In the genomic region with DNA sequence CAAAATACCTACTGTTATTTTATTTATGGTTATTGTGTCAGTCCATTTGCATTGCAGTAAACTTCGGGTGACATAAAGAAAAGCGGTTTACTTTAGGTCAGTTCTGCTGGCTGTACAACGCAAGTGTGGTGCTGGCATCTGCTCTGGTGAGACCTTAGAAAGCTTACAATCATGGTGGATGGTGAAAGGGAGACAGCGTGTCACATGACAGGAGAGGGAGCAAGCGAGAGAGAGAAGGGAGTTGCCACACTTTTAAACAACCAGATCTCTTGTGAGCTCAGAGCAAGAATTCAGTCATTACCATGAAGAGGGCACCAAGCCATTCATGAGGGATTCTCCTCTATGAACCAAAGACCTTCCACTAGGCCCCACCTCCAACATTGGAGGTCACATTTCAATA, we compare ENCODE assay signal across 29 cellular contexts.
"Had no signal": no experiment of that assay in that cellular context is flagged by ENCODE, and none has a peak within 500 bp of the region (broad histone marks: within the 10 kb centered on the region; RNA-seq: fewer than 3 reads in every experiment).

No MANE protein-coding gene starts in this region.

- H3K27me3 ChIP-seq: ovary, sigmoid colon, thyroid gland had no signal

- H3K4me3 Mint-ChIP-seq: effector memory CD8-positive, alpha-beta T cell; mesothelial cell of epicardium; natural killer cell treated with Interleukin-12 subunit alpha and Interleukin-12 subunit beta and Interleukin-15 and Interleukin-18, amount 100 ng/mL, for 72 hours; stimulated activated effector memory CD8-positive, alpha-beta T cell treated with anti-CD3 and anti-CD28 coated beads, Interleukin-12 subunit alpha, Interleukin-12 subunit beta, amount 100 ng/mL, for 72 hours had no signal

- H3K36me3 ChIP-seq: esophagus squamous epithelium, left lung, ovary, sigmoid colon, stomach, thyroid gland had no signal

- DNase-seq: dermis blood vessel endothelial cell; effector memory CD8-positive, alpha-beta T cell; erythroblast; esophagus squamous epithelium; foreskin melanocyte; glutamatergic neuron; hypothalamus; left lung; mesenchymal stem cell; mucosa of descending colon; naive B cell; occipital lobe; ovary; posterior cingulate gyrus; psoas muscle; right cardiac atrium; sigmoid colon; stimulated activated CD4-positive, alpha-beta T cell treated with anti-CD3 and anti-CD28 coated beads, Interleukin-2, amount 100 ng/mL, for 24 hours; stimulated activated CD4-positive, alpha-beta T cell treated with anti-CD3 and anti-CD28 coated beads, Interleukin-4, amount 100 ng/mL, for 24 hours; stimulated activated naive CD4-positive, alpha-beta T cell treated with Interleukin-2 at 50 U/mL for 16 hours; stomach; thyroid gland; trophoblast cell had no signal

- H3K27ac ChIP-seq: coronary artery, esophagus squamous epithelium, left lung, ovary, psoas muscle, sigmoid colon, stomach, thyroid gland had no signal

- H3K27ac Mint-ChIP-seq: effector memory CD8-positive, alpha-beta T cell; mesothelial cell of epicardium; naive B cell; natural killer cell treated with Interleukin-12 subunit alpha and Interleukin-12 subunit beta and Interleukin-15 and Interleukin-18, amount 100 ng/mL, for 72 hours; stimulated activated effector memory CD8-positive, alpha-beta T cell treated with anti-CD3 and anti-CD28 coated beads, Interleukin-12 subunit alpha, Interleukin-12 subunit beta, amount 100 ng/mL, for 72 hours had no signal

- FAIRE-seq: endometrium, keratinocyte had no signal

- ATAC-seq: effector memory CD8-positive, alpha-beta T cell; left lung; mucosa of descending colon; natural killer cell treated with Interleukin-12 subunit alpha and Interleukin-12 subunit beta and Interleukin-15 and Interleukin-18, amount 100 ng/mL, for 72 hours; psoas muscle; right cardiac atrium; stimulated activated effector memory CD8-positive, alpha-beta T cell treated with anti-CD3 and anti-CD28 coated beads, Interleukin-12 subunit alpha, Interleukin-12 subunit beta, amount 100 ng/mL, for 72 hours had no signal

- H3K9me3 ChIP-seq: ovary, sigmoid colon, thyroid gland had no signal

- H3K4me3 ChIP-seq: coronary artery, esophagus squamous epithelium, left lung, mucosa of descending colon, ovary, psoas muscle, sigmoid colon, stomach, thyroid gland had no signal

- H3K36me3 Mint-ChIP-seq: stimulated activated effector memory CD8-positive, alpha-beta T cell treated with anti-CD3 and anti-CD28 coated beads, Interleukin-12 subunit alpha, Interleukin-12 subunit beta, amount 100 ng/mL, for 72 hours had no signal
